Comparison of ENCODE assay signal across 21 cellular contexts in genomic region chr2:64296695-64297346, GRCh38.
DNase-seq lines count a peak whose midpoint lies in the region; ATAC-seq and TF ChIP-seq lines count a peak whose summit lies in the region.
"Had no signal": no experiment of that assay in that cellular context is flagged by ENCODE, and none has a peak within 500 bp of the region (broad histone marks: within the 10 kb centered on the region; RNA-seq: fewer than 3 reads in every experiment).

No MANE protein-coding gene starts in this region.

- intact Hi-C loops in activated naive CD4-positive, alpha-beta T cell treated with anti-CD3 and anti-CD28 coated beads for 36 hours (cut with micrococcal nuclease): no loop called here

- H3K9me3 ChIP-seq in neutrophil: no peaks in the 10 kb centered on the region
- H3K9me3 ChIP-seq: BLaER1 had no signal

- H3K27me3 Mint-ChIP-seq in activated naive CD4-positive, alpha-beta T cell treated with anti-CD3 and anti-CD28 coated beads for 36 hours (ENCODE audit: low read depth): peaks cover 4% of the 10 kb centered on the region
- peaks cover 32% of the 10 kb centered on the region for H3K27me3 Mint-ChIP-seq in activated naive CD4-positive, alpha-beta T cell treated with anti-CD3 and anti-CD28 coated beads, Interleukin-2, amount 10 ng/mL, durations not matched to agents 7 days and 5 days

- DNase-seq in activated naive CD4-positive, alpha-beta T cell treated with anti-CD3 and anti-CD28 coated beads for 36 hours: peak; percentile 45
- no peak for DNase-seq in activated naive CD4-positive, alpha-beta T cell treated with anti-CD3 and anti-CD28 coated beads, Interleukin-2, amount 10 ng/mL, durations not matched to agents 7 days and 5 days
- DNase-seq in caudate nucleus (lab: John Stamatoyannopoulos, UW): peak in 3 of 61 donors; percentile 21 to 32 (median 21)
- no peak for DNase-seq in DMS 273 treated with DMSO at 0.1 percent for 48 hours (lab: John Stamatoyannopoulos, UW)
- no peak for DNase-seq in NCI-H1092 treated with DMSO at 0.1 percent for 48 hours (lab: John Stamatoyannopoulos, UW)
- DNase-seq: Calu3; CD8-positive, alpha-beta T cell; DMS79; H9; MM.1S; NCI-H1092; NCI-H146; NCI-H2029 treated with DMSO at 0.1 percent for 48 hours; NCI-H2171 treated with DMSO at 0.1 percent for 48 hours; NCI-H446 had no signal

- ATAC-seq in GM21423 (IDR thresholded peaks at IDR 0.05; ENCODE audit: unreplicated experiment): no peak
- ATAC-seq: CD8-positive, alpha-beta T cell; Right ventricle myocardium inferior had no signal

- TF ChIP-seq CTCF in neutrophil (IDR thresholded peaks at IDR 0.05): no peak

- no peak overlapping the region for H3K27ac Mint-ChIP-seq in activated naive CD4-positive, alpha-beta T cell treated with anti-CD3 and anti-CD28 coated beads for 36 hours
- no peak overlapping the region for H3K27ac Mint-ChIP-seq in activated naive CD4-positive, alpha-beta T cell treated with anti-CD3 and anti-CD28 coated beads, Interleukin-2, amount 10 ng/mL, durations not matched to agents 7 days and 5 days
- H3K27ac Mint-ChIP-seq: CD8-positive, alpha-beta T cell; H9; IgD-negative memory B cell had no signal

- H3K4me1 ChIP-seq in neutrophil (ENCODE audit: control insufficient read depth in 1 of 2, insufficient read depth in 1 of 2, low read depth in 1 of 2, low read length in 1 of 2): peaks cover 7% of the 10 kb centered on the region in 2 experiments

- H3K4me3 ChIP-seq in neutrophil (ENCODE audit: low read depth in 1 of 2, low read length in 1 of 2): no peak overlapping the region
- H3K4me3 ChIP-seq: BLaER1 had no signal

- H3K4me3 Mint-ChIP-seq in activated naive CD4-positive, alpha-beta T cell treated with anti-CD3 and anti-CD28 coated beads for 36 hours: no peak overlapping the region
- H3K4me3 Mint-ChIP-seq in activated naive CD4-positive, alpha-beta T cell treated with anti-CD3 and anti-CD28 coated beads, Interleukin-2, amount 10 ng/mL, durations not matched to agents 7 days and 5 days: no peak overlapping the region
- H3K4me3 Mint-ChIP-seq: CD8-positive, alpha-beta T cell; H9; IgD-negative memory B cell had no signal

- no peak for TF ChIP-seq RAD21 in Ishikawa (IDR thresholded peaks at IDR 0.05; ENCODE audit: low read depth)

- peaks cover 16% of the 10 kb centered on the region for H3K4me1 Mint-ChIP-seq in activated naive CD4-positive, alpha-beta T cell treated with anti-CD3 and anti-CD28 coated beads for 36 hours (ENCODE audit: low read depth)
- H3K4me1 Mint-ChIP-seq in activated naive CD4-positive, alpha-beta T cell treated with anti-CD3 and anti-CD28 coated beads, Interleukin-2, amount 10 ng/mL, durations not matched to agents 7 days and 5 days: peaks cover 3% of the 10 kb centered on the region

- H3K9me3 Mint-ChIP-seq in activated naive CD4-positive, alpha-beta T cell treated with anti-CD3 and anti-CD28 coated beads for 36 hours: no peaks in the 10 kb centered on the region
- no peaks in the 10 kb centered on the region for H3K9me3 Mint-ChIP-seq in activated naive CD4-positive, alpha-beta T cell treated with anti-CD3 and anti-CD28 coated beads, Interleukin-2, amount 10 ng/mL, durations not matched to agents 7 days and 5 days
- H3K9me3 Mint-ChIP-seq: CD8-positive, alpha-beta T cell; IgD-negative memory B cell had no signal

- CTCF ChIA-PET in activated naive CD4-positive, alpha-beta T cell treated with anti-CD3 and anti-CD28 coated beads for 36 hours (lab: Charles Lee): interaction anchor here (0.6 to 2.2 kb wide), 2 partner anchors 23 to 31 kb away, joined by 5 to 9 read pairs; no protein-coding TSS in a partner anchor
- CTCF ChIA-PET in activated naive CD4-positive, alpha-beta T cell treated with anti-CD3 and anti-CD28 coated beads, Interleukin-2, amount 10 ng/mL, durations not matched to agents 7 days and 5 days (lab: Charles Lee): interaction anchor here (1.3 kb wide), 1 partner anchor 247 kb away, joined by 6 read pairs; no protein-coding TSS in a partner anchor

- no peaks in the 10 kb centered on the region for H3K36me3 Mint-ChIP-seq in activated naive CD4-positive, alpha-beta T cell treated with anti-CD3 and anti-CD28 coated beads for 36 hours (ENCODE audit: low read depth)
- no peaks in the 10 kb centered on the region for H3K36me3 Mint-ChIP-seq in activated naive CD4-positive, alpha-beta T cell treated with anti-CD3 and anti-CD28 coated beads, Interleukin-2, amount 10 ng/mL, durations not matched to agents 7 days and 5 days
- H3K36me3 Mint-ChIP-seq: CD8-positive, alpha-beta T cell had no signal

- no peak for TF ChIP-seq EP300 in Ishikawa (IDR thresholded peaks at IDR 0.05; ENCODE audit: borderline replicate concordance)

- H3K27me3 ChIP-seq in neutrophil: no peaks in the 10 kb centered on the region
- H3K27me3 ChIP-seq: BLaER1 had no signal

- H3K27ac ChIP-seq in caudate nucleus (ENCODE audit: low read depth, low read length) (peak overlapping the region; percentile 54), neutrophil (peak overlapping the region; percentile 65)
- H3K27ac ChIP-seq: BLaER1 had no signal

- H3K36me3 ChIP-seq in neutrophil: peaks cover 44% of the 10 kb centered on the region
- H3K36me3 ChIP-seq: BLaER1 had no signal

TF ChIP-seq in Ishikawa, 13 proteins besides CTCF, POLR2A, EP300 and RAD21:
- TF ChIP-seq REST (IDR thresholded peaks at IDR 0.05; ENCODE audit: low read depth): peak; percentile 89
- no peak for TF ChIP-seq FOXM1 (IDR thresholded peaks at IDR 0.05; ENCODE audit: borderline replicate concordance, low read depth)
- peak; percentile 54; the same call in 1 of the 2 replicates for TF ChIP-seq ZBTB7A (IDR thresholded peaks at IDR 0.05; ENCODE audit: low read depth)
- TF ChIP-seq NFIC (IDR thresholded peaks at IDR 0.05): no peak
